ENCODE assay signal across 8 cellular contexts in the genomic region with DNA sequence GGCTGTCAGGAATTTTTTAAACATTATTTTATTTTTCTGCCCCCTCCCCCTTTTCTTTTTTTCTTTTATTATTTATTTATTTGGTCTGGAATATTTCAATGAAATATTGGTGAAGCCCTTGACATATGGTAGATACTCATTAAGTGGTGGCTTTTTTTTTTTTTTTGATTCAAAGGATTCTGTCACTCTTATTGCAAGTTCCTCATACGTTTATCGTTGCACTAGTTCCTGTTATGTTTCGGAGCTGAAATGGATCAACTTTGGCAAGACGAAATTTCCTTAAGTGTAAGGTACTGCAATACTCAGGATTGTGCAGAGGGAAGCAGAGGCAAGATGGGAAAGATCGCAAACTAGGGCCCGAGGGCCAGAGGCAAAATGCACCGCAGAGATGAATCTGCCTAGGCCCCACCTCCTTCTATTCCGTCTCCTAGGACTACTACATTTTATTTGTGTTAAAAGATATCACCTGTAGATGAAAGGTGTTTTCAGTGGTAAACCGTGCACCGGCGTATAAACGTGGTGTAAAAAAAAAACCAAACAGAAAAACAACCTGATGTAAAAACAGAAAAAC. TPM values are rescaled to one million over a fixed set of nuclear protein-coding genes. Genes with fewer than 3 reads are reported as not detected.
DNase-seq lines count a peak whose midpoint lies in the region; ATAC-seq and TF ChIP-seq lines count a peak whose summit lies in the region.

No MANE protein-coding gene starts in this region.

- H3K9ac ChIP-seq in MM.1S (ENCODE audit: low read length) (peak overlapping the region; percentile 90), endocrine pancreas (ENCODE audit: control insufficient read depth, insufficient read depth, low read length) (no peak overlapping the region)

- peak overlapping the region; percentile 97 for H3K4me3 Mint-ChIP-seq in CD4-positive, alpha-beta T cell
- H3K4me3 Mint-ChIP-seq in T-helper 17 cell, result peak overlapping the region; percentile 94

- H3K9me3 ChIP-seq in CD4-positive, alpha-beta T cell (ENCODE audit: control insufficient read depth, low read length), result no peaks in the 10 kb centered on the region
- no peaks in the 10 kb centered on the region for H3K9me3 ChIP-seq in MM.1S (replicated peaks; ENCODE audit: insufficient read depth, low read length)
- H3K9me3 ChIP-seq in T-helper 17 cell (ENCODE audit: control insufficient read depth, low read length, poor library complexity, severe bottlenecking), result no peaks in the 10 kb centered on the region
- H3K9me3 ChIP-seq in endocrine pancreas (ENCODE audit: control insufficient read depth, low read length), result no peaks in the 10 kb centered on the region
- no peaks in the 10 kb centered on the region for H3K9me3 ChIP-seq in mononuclear cell (ENCODE audit: low read depth, low read length)
- H3K9me3 ChIP-seq in uterus, result no peaks in the 10 kb centered on the region

- no peaks in the 10 kb centered on the region for H3K9me2 ChIP-seq in MM.1S (replicated peaks; ENCODE audit: insufficient read depth, low read length)

- H3K36me3 ChIP-seq in MM.1S (replicated peaks; ENCODE audit: insufficient read depth, low read length) (no peaks in the 10 kb centered on the region), endocrine pancreas (ENCODE audit: control insufficient read depth, insufficient read depth, low read length) (no peaks in the 10 kb centered on the region), uterus (no peaks in the 10 kb centered on the region)

- intact Hi-C loops in CD4-positive, alpha-beta T cell (cut with DNase I, micrococcal nuclease), result loop anchor here (1.0 to 10.0 kb wide), 7 partner anchors 295 to 892 kb away; partner anchors contain the start of genes C15orf61 (in 2 of the 2) and MAP2K5 (in 2 of the 2)
- intact Hi-C loops in uterus (cut with DNase I; ENCODE audit: low total_unique reads), result loop anchor here (10.0 kb wide), 1 partner anchor 385 kb away; no protein-coding TSS in a partner anchor

- DNase-seq in CD4-positive, alpha-beta T cell, result peak in 2 of 10 experiments; percentile 31 to 43
- DNase-seq in MM.1S (peak; percentile 58), T-helper 17 cell (no peak), uterus (no peak), epidermal melanocyte (ENCODE audit: insufficient read length, low spot score) (no peak)

- peaks cover 17% of the 10 kb centered on the region; the same call in 1 of the 2 replicates for H3F3A ChIP-seq in MM.1S (ENCODE audit: insufficient read depth, low read length)

- H3K36me3 Mint-ChIP-seq in CD4-positive, alpha-beta T cell (ENCODE audit: low read depth), result peaks cover 11% of the 10 kb centered on the region
- H3K36me3 Mint-ChIP-seq in T-helper 17 cell (ENCODE audit: low read depth), result peaks cover 5% of the 10 kb centered on the region

- POLR2A ChIA-PET in CD4-positive, alpha-beta T cell (lab: Charles Lee), result interaction anchor here (1.1 to 2.1 kb wide), 3 partner anchors 55 to 318 kb away, joined by 7 to 8 read pairs (median 8); partner anchors contain the start of genes C15orf61 and MAP2K5

- H3K4me3 ChIP-seq in MM.1S (ENCODE audit: low read length) (peak overlapping the region; percentile 92), endocrine pancreas (ENCODE audit: control insufficient read depth, insufficient read depth, low read length) (peak overlapping the region; percentile 77), mononuclear cell (ENCODE audit: low read length) (peak overlapping the region; percentile 69), uterus (peak overlapping the region; percentile 76 to 82)

- H3K9me3 Mint-ChIP-seq in CD4-positive, alpha-beta T cell, result no peaks in the 10 kb centered on the region

- no peaks in the 10 kb centered on the region for H3K79me2 ChIP-seq in MM.1S (ENCODE audit: low read length)

- TF ChIP-seq POLR2A in uterus (IDR thresholded peaks at IDR 0.05), result no peak

- no peaks in the 10 kb centered on the region for H4K20me1 ChIP-seq in MM.1S (ENCODE audit: insufficient read depth, low read length)

- peak overlapping the region; percentile 83 for H3K27ac ChIP-seq in CD4-positive, alpha-beta T cell (ENCODE audit: low read depth, low read length)
- H3K27ac ChIP-seq in MM.1S (ENCODE audit: low read length) (peak overlapping the region; percentile 87), uterus (peak overlapping the region; percentile 97)

- peaks cover 28% of the 10 kb centered on the region for H3K27me3 Mint-ChIP-seq in CD4-positive, alpha-beta T cell
- peaks cover 22% of the 10 kb centered on the region for H3K27me3 Mint-ChIP-seq in T-helper 17 cell

- CTCF ChIA-PET in CD4-positive, alpha-beta T cell (lab: Charles Lee), result interaction anchor here (1.4 kb wide), 1 partner anchor 382 kb away, joined by 5 read pairs; no protein-coding TSS in a partner anchor

- H2AFZ ChIP-seq in MM.1S (ENCODE audit: low read length), result peak overlapping the region; percentile 92

- peak overlapping the region; percentile 86 for H3K4me2 ChIP-seq in MM.1S (ENCODE audit: low read depth, low read length)

- TF ChIP-seq CTCF in CD4-positive, alpha-beta T cell (IDR thresholded peaks at IDR 0.05), result no peak
- TF ChIP-seq CTCF in MM.1S (IDR thresholded peaks at IDR 0.05; ENCODE audit: low read length) (no peak), uterus (IDR thresholded peaks at IDR 0.05) (no peak)

- H3K4me1 Mint-ChIP-seq in CD4-positive, alpha-beta T cell (ENCODE audit: low read depth), result peaks cover 61% of the 10 kb centered on the region
- peaks cover 35% of the 10 kb centered on the region for H3K4me1 Mint-ChIP-seq in T-helper 17 cell

- peak overlapping the region; percentile 99 for H3K27ac Mint-ChIP-seq in CD4-positive, alpha-beta T cell
- H3K27ac Mint-ChIP-seq in T-helper 17 cell, result peak overlapping the region; percentile 100

- ATAC-seq in CD4-positive, alpha-beta T cell (ENCODE audit: poor library complexity), result peak; percentile 58
- ATAC-seq in GM19452 (IDR thresholded peaks at IDR 0.05; ENCODE audit: unreplicated experiment) (peak; percentile 7), T-helper 17 cell (peak; percentile 66)

- H3K4me1 ChIP-seq in MM.1S (ENCODE audit: low read length) (peaks cover 9% of the 10 kb centered on the region; the same call in 1 of the 2 replicates), endocrine pancreas (ENCODE audit: control insufficient read depth, insufficient read depth, low read length) (no peaks in the 10 kb centered on the region), mononuclear cell (ENCODE audit: insufficient read depth, low read length) (peaks cover 53% of the 10 kb centered on the region), uterus (peaks cover 6 to 21% of the 10 kb centered on the region in 2 donors)

- H3K27me3 ChIP-seq in CD4-positive, alpha-beta T cell (ENCODE audit: control insufficient read depth, insufficient read depth, low read length), result peaks cover 19% of the 10 kb centered on the region
- H3K27me3 ChIP-seq in MM.1S (replicated peaks; ENCODE audit: insufficient read depth, low read length), result peaks cover 11% of the 10 kb centered on the region; the same call in 1 of the 2 replicates
- H3K27me3 ChIP-seq in endocrine pancreas (ENCODE audit: control insufficient read depth, insufficient read depth, low read length), result no peaks in the 10 kb centered on the region
- H3K27me3 ChIP-seq in mononuclear cell (ENCODE audit: insufficient read depth, low read length), result peaks cover 19% of the 10 kb centered on the region
- peaks cover 7 to 9% of the 10 kb centered on the region in 2 donors for H3K27me3 ChIP-seq in uterus

RNA-seq across cellular contexts. Expression of gene RNU6-1, which starts 0.4 kb away (rescaled TPM):
- total RNA-seq in CD4-positive, alpha-beta T cell, result not detected
- total RNA-seq in T-helper 17 cell (not detected), mononuclear cell (not detected), uterus (not detected)

RNA-seq across cellular contexts. Expression of gene SKOR1, which starts 14.1 kb away (rescaled TPM):
- 1 to 10 TPM; 1.8 to 2.2 TPM for total RNA-seq in CD4-positive, alpha-beta T cell
- 1 to 10 TPM; 2.2 to 2.7 TPM for total RNA-seq in T-helper 17 cell
- 1.9 TPM for total RNA-seq in mononuclear cell
- total RNA-seq in uterus, result 1 to 10 TPM in 1 of 4 donors, under 1 TPM in 2, not detected in 1; 0.35 to 1.7 (median 0.77) TPM

Comparison
In these comparisons a context has a peak if more than half of its experiments do, and no peak if none do; other contexts are left out.
1. ATAC-seq: peak in every context shown above with its lines; median percentile 66 in T-helper 17 cell; 58 in CD4-positive, alpha-beta T cell; 7 in GM19452.